Comparison of ENCODE assay signal across 27 cellular contexts in the genomic region with DNA sequence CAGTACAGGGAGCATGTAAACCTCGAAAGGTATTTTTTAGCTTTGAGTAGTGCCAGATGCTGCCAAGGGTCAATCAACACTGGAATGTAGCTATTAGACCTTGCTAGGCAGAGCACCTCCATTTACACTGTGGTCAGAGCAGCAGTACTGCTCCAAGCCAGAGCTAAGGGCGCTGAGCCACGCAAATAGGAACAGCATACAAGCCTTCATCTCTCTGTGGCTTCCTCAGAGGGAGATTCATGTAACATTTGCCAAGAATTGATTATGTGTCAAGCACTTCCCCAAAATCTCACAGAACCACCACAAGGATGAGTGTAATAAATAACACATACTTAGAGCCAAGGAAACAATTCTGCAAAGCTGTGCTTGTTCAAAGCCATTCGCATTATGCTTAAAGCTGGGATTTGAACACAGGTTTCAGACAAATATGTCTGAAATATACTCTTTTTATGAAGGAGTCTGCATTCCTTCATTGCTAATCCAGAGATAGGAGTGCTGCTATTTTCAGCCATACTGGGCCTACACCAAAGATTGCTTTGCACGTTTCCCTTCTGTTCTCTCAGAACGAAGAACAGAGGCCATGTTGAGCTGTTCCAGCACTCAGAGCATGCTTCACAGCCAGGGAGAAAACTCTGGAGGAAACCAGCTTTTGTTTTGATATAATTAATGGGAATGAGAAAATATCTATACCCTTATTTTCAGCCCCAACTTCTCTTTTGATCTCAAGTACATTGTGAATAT.
DNase-seq lines count a peak whose midpoint lies in the region; ATAC-seq and TF ChIP-seq lines count a peak whose summit lies in the region.
"Had no signal": no experiment of that assay in that cellular context is flagged by ENCODE, and none has a peak within 500 bp of the region (broad histone marks: within the 10 kb centered on the region; RNA-seq: fewer than 3 reads in every experiment).

No MANE protein-coding gene starts in this region.

- H3K9me3 Mint-ChIP-seq in Calu3 (ENCODE audit: low read depth, unreplicated experiment) (no peaks in the 10 kb centered on the region), HFFc6 (no peaks in the 10 kb centered on the region)
- H3K9me3 Mint-ChIP-seq: activated CD4-positive, alpha-beta T cell treated with anti-CD3 and anti-CD28 coated beads, Interleukin-2, amount 10 ng/mL, durations not matched to agents 24 days and 14 days; activated T-cell treated with anti-CD3 and anti-CD28 coated beads, Interleukin-2, amount 50 U/mL, for 72 hours; CD8-positive, alpha-beta T cell; memory B cell had no signal

- no peaks in the 10 kb centered on the region for H3K9me3 ChIP-seq in left ventricle myocardium inferior (replicated peaks)
- H3K9me3 ChIP-seq in right cardiac atrium (ENCODE audit: control insufficient read depth, low read length), result no peaks in the 10 kb centered on the region
- H3K9me3 ChIP-seq in smooth muscle cell (replicated peaks; ENCODE audit: low read depth), result no peaks in the 10 kb centered on the region
- H3K9me3 ChIP-seq in tibial artery, result no peaks in the 10 kb centered on the region
- H3K9me3 ChIP-seq: neutrophil had no signal

- H3F3A ChIP-seq in smooth muscle cell (ENCODE audit: low read depth), result no peaks in the 10 kb centered on the region

- H3K27me3 Mint-ChIP-seq in Calu3 (ENCODE audit: unreplicated experiment), result no peaks in the 10 kb centered on the region
- H3K27me3 Mint-ChIP-seq in HFFc6 (ENCODE audit: insufficient read depth), result peaks cover 6% of the 10 kb centered on the region
- H3K27me3 Mint-ChIP-seq: activated CD4-positive, alpha-beta T cell treated with anti-CD3 and anti-CD28 coated beads, Interleukin-2, amount 10 ng/mL, durations not matched to agents 24 days and 14 days; activated CD8-positive, alpha-beta memory T cell treated with anti-CD3 and anti-CD28 coated beads, Interleukin-2, amount 10 ng/mL, durations not matched to agents 7 days and 5 days; activated naive CD4-positive, alpha-beta T cell treated with anti-CD3 and anti-CD28 coated beads, Interleukin-2, amount 10 ng/mL, durations not matched to agents 7 days and 5 days; memory B cell had no signal

- H3K36me3 Mint-ChIP-seq in Calu3 (ENCODE audit: insufficient read depth, unreplicated experiment) (no peaks in the 10 kb centered on the region), HFFc6 (ENCODE audit: low read depth) (no peaks in the 10 kb centered on the region)
- H3K36me3 Mint-ChIP-seq: activated naive CD4-positive, alpha-beta T cell treated with anti-CD3 and anti-CD28 coated beads, Interleukin-2, amount 10 ng/mL, durations not matched to agents 7 days and 5 days; memory B cell had no signal

- H3K4me1 Mint-ChIP-seq in Calu3 (ENCODE audit: low read depth, unreplicated experiment) (no peaks in the 10 kb centered on the region), HFFc6 (ENCODE audit: low read depth) (no peaks in the 10 kb centered on the region)
- H3K4me1 Mint-ChIP-seq: activated CD4-positive, alpha-beta T cell treated with anti-CD3 and anti-CD28 coated beads, Interleukin-2, amount 10 ng/mL, durations not matched to agents 24 days and 14 days; activated naive CD4-positive, alpha-beta T cell treated with anti-CD3 and anti-CD28 coated beads, Interleukin-2, amount 10 ng/mL, durations not matched to agents 7 days and 5 days; memory B cell had no signal

- H3K36me3 ChIP-seq in left ventricle myocardium inferior, result no peaks in the 10 kb centered on the region
- H3K36me3 ChIP-seq in smooth muscle cell (ENCODE audit: low read depth), result no peaks in the 10 kb centered on the region
- no peaks in the 10 kb centered on the region for H3K36me3 ChIP-seq in tibial artery
- H3K36me3 ChIP-seq: cardiac muscle cell, neutrophil had no signal

- H3K4me2 ChIP-seq in smooth muscle cell, result no peak overlapping the region
- H3K4me2 ChIP-seq: KMS-11, PC-9 had no signal

- peak overlapping the region; percentile 70 for H2AFZ ChIP-seq in smooth muscle cell (ENCODE audit: low read depth)
- H2AFZ ChIP-seq: PC-9 had no signal

- no peak for ATAC-seq in right cardiac atrium
- ATAC-seq: CD8-positive, alpha-beta T cell had no signal

- TF ChIP-seq CTCF in left ventricle myocardium inferior (IDR thresholded peaks at IDR 0.05; ENCODE audit: borderline replicate concordance), result no peak
- TF ChIP-seq CTCF in smooth muscle cell (IDR thresholded peaks at IDR 0.05; ENCODE audit: borderline replicate concordance, insufficient read depth, poor library complexity, severe bottlenecking), result no peak
- no peak for TF ChIP-seq CTCF in Calu3 (IDR thresholded peaks at IDR 0.05; ENCODE audit: unreplicated experiment)
- TF ChIP-seq CTCF in tibial artery (IDR thresholded peaks at IDR 0.05), result no peak
- TF ChIP-seq CTCF in HFFc6 (IDR thresholded peaks at IDR 0.05), result no peak

- H3K27ac Mint-ChIP-seq in Calu3 (ENCODE audit: unreplicated experiment) (no peak overlapping the region), HFFc6 (no peak overlapping the region)
- H3K27ac Mint-ChIP-seq: activated CD4-positive, alpha-beta T cell treated with anti-CD3 and anti-CD28 coated beads, Interleukin-2, amount 10 ng/mL, durations not matched to agents 24 days and 14 days; activated CD8-positive, alpha-beta memory T cell treated with anti-CD3 and anti-CD28 coated beads, Interleukin-2, amount 10 ng/mL, durations not matched to agents 7 days and 5 days; activated naive CD4-positive, alpha-beta T cell treated with anti-CD3 and anti-CD28 coated beads, Interleukin-2, amount 10 ng/mL, durations not matched to agents 7 days and 5 days; activated T-cell treated with anti-CD3 and anti-CD28 coated beads, Interleukin-2, amount 50 U/mL, for 72 hours; CD8-positive, alpha-beta T cell; memory B cell had no signal

- CTCF ChIA-PET in Calu3 (lab: Charles Lee), result no interaction called here

- H3K4me1 ChIP-seq in left ventricle myocardium inferior, result peaks cover 12% of the 10 kb centered on the region
- no peaks in the 10 kb centered on the region for H3K4me1 ChIP-seq in right cardiac atrium (ENCODE audit: control insufficient read depth, insufficient read depth, low read length)
- H3K4me1 ChIP-seq in smooth muscle cell (ENCODE audit: low read depth), result no peaks in the 10 kb centered on the region
- no peaks in the 10 kb centered on the region for H3K4me1 ChIP-seq in tibial artery

- intact Hi-C loops in left ventricle myocardium inferior (cut with micrococcal nuclease), result no loop called here
- intact Hi-C loops in right cardiac atrium (cut with DNase I), result no loop called here
- intact Hi-C loops in Calu3 (cut with micrococcal nuclease; ENCODE audit: unreplicated experiment), result no loop called here
- intact Hi-C loops in tibial artery (cut with DNase I; ENCODE audit: low total_unique reads), result no loop called here

- H4K20me1 ChIP-seq in smooth muscle cell (ENCODE audit: low read depth), result no peaks in the 10 kb centered on the region

- H3K4me3 ChIP-seq in left ventricle myocardium inferior, result no peak overlapping the region
- no peak overlapping the region for H3K4me3 ChIP-seq in right cardiac atrium (ENCODE audit: low read length)
- H3K4me3 ChIP-seq in smooth muscle cell, result no peak overlapping the region
- no peak overlapping the region for H3K4me3 ChIP-seq in tibial artery
- H3K4me3 ChIP-seq: cardiac muscle cell, PC-9 had no signal

- no peak overlapping the region for H3K9ac ChIP-seq in smooth muscle cell (ENCODE audit: low read depth)
- H3K9ac ChIP-seq: KMS-11 had no signal

- no peaks in the 10 kb centered on the region for H3K27me3 ChIP-seq in left ventricle myocardium inferior (ENCODE audit: low read depth)
- H3K27me3 ChIP-seq in right cardiac atrium (ENCODE audit: control insufficient read depth, insufficient read depth), result no peaks in the 10 kb centered on the region
- no peaks in the 10 kb centered on the region for H3K27me3 ChIP-seq in smooth muscle cell (ENCODE audit: low read depth)
- no peaks in the 10 kb centered on the region for H3K27me3 ChIP-seq in tibial artery
- H3K27me3 ChIP-seq: cardiac muscle cell, neutrophil had no signal

- no peak for DNase-seq in left ventricle myocardium inferior
- no peak for DNase-seq in right cardiac atrium
- peak; percentile 57 for DNase-seq in OCI-M1 (lab: John Stamatoyannopoulos, UW)
- DNase-seq in astrocyte of the hippocampus (ENCODE audit: low read depth, low spot score), result peak; percentile 40
- no peak for DNase-seq in smooth muscle cell (lab: John Stamatoyannopoulos, UW; ENCODE audit: unreplicated experiment)
- DNase-seq in Calu3, result no peak
- DNase-seq in tibial artery, result no peak
- DNase-seq in HFFc6, result no peak
- DNase-seq: activated CD4-positive, alpha-beta T cell treated with anti-CD3 and anti-CD28 coated beads, Interleukin-2, amount 10 ng/mL, durations not matched to agents 24 days and 14 days; activated CD8-positive, alpha-beta memory T cell treated with anti-CD3 and anti-CD28 coated beads, Interleukin-2, amount 10 ng/mL, durations not matched to agents 7 days and 5 days; activated naive CD4-positive, alpha-beta T cell treated with anti-CD3 and anti-CD28 coated beads, Interleukin-2, amount 10 ng/mL, durations not matched to agents 7 days and 5 days; activated T-cell treated with anti-CD3 and anti-CD28 coated beads, Interleukin-2, amount 50 U/mL, for 72 hours; amygdala; CD8-positive, alpha-beta T cell; dermis blood vessel endothelial cell; islet precursor cell; NCI-H1092; NCI-H187 treated with DMSO at 0.1 percent for 48 hours; NCI-H2227 treated with DMSO at 0.1 percent for 48 hours; NCI-H748 treated with DMSO at 0.1 percent for 48 hours; PC-9; SHP77 treated with DMSO at 0.1 percent for 48 hours had no signal

- no peaks in the 10 kb centered on the region for H3K79me2 ChIP-seq in smooth muscle cell (ENCODE audit: low read depth)

- no peak overlapping the region for H3K4me3 Mint-ChIP-seq in Calu3 (ENCODE audit: low read depth, unreplicated experiment)
- H3K4me3 Mint-ChIP-seq in HFFc6, result no peak overlapping the region
- H3K4me3 Mint-ChIP-seq: activated CD4-positive, alpha-beta T cell treated with anti-CD3 and anti-CD28 coated beads, Interleukin-2, amount 10 ng/mL, durations not matched to agents 24 days and 14 days; activated CD8-positive, alpha-beta memory T cell treated with anti-CD3 and anti-CD28 coated beads, Interleukin-2, amount 10 ng/mL, durations not matched to agents 7 days and 5 days; activated naive CD4-positive, alpha-beta T cell treated with anti-CD3 and anti-CD28 coated beads, Interleukin-2, amount 10 ng/mL, durations not matched to agents 7 days and 5 days; activated T-cell treated with anti-CD3 and anti-CD28 coated beads, Interleukin-2, amount 50 U/mL, for 72 hours; CD8-positive, alpha-beta T cell; memory B cell had no signal

- 68% methylated on average over 6 of the region's 6 CpGs for WGBS in right cardiac atrium
- WGBS in smooth muscle cell (ENCODE audit: low lambda C conversion rate), result 57% methylated on average over 6 of the region's 6 CpGs

- no TSS peak for BruUV-seq in Calu3 (replicated peaks; lab: Mats Ljungman, UMichigan)

- peak overlapping the region; percentile 16 for H3K27ac ChIP-seq in left ventricle myocardium inferior (replicated peaks)
- no peak overlapping the region for H3K27ac ChIP-seq in right cardiac atrium (ENCODE audit: low read length)
- H3K27ac ChIP-seq in smooth muscle cell (ENCODE audit: low read depth), result no peak overlapping the region
- H3K27ac ChIP-seq in tibial artery, result no peak overlapping the region
- H3K27ac ChIP-seq: cardiac muscle cell, KMS-11, neutrophil, PC-9, VCaP had no signal

Comparison
In these comparisons a context has a peak if more than half of its experiments do, and no peak if none do; other contexts are left out.
1. DNase-seq: peak in OCI-M1 (single experiment) and astrocyte of the hippocampus (single experiment); none in left ventricle myocardium inferior (single experiment), right cardiac atrium (0 of 3), smooth muscle cell (single experiment), Calu3 (single experiment), tibial artery (0 of 2) and HFFc6 (single experiment).